Comparison of ENCODE assay signal across 8 cellular contexts in genomic region chrX:11381464-11381863, GRCh38.
DNase-seq lines count a peak whose midpoint lies in the region; ATAC-seq and TF ChIP-seq lines count a peak whose summit lies in the region.

No MANE protein-coding gene starts in this region.

- WGBS in adrenal gland, 4 donors: 1 to 5% (median 3%) methylated on average over 6 of the region's 6 CpGs
- WGBS in hepatocyte (ENCODE audit: low lambda C conversion rate, missing lambda C conversion rate): 27% methylated on average over 6 of the region's 6 CpGs

- H3K4me2 ChIP-seq in hepatocyte: no peak overlapping the region

- intact Hi-C loops in adrenal gland (cut with DNase I): no loop called here

- H3K4me3 ChIP-seq in ACC112 (ENCODE audit: low read depth, low read length) (0 out of 2 replicates have a peak overlapping the region, but pooled peaks have one; percentile 38), HAP-1 (no peak overlapping the region), NB4 (ENCODE audit: low read depth, low read length) (no peak overlapping the region), adrenal gland (no peak overlapping the region), hepatocyte (no peak overlapping the region)

- H2AFZ ChIP-seq in ACC112 (ENCODE audit: low read length, unreplicated experiment): peak overlapping the region; percentile 29
- H2AFZ ChIP-seq in hepatocyte: no peak overlapping the region

- H3K4me1 ChIP-seq in ACC112 (ENCODE audit: control insufficient read depth, insufficient read depth, low read length, unreplicated experiment) (peaks cover 47% of the 10 kb centered on the region), HAP-1 (peaks cover 5% of the 10 kb centered on the region; the same call in 1 of the 2 replicates), adrenal gland (replicated peaks in 1 of 2) (no peaks in the 10 kb centered on the region), hepatocyte (ENCODE audit: insufficient read depth) (no peaks in the 10 kb centered on the region)

- H3K4me3 Mint-ChIP-seq in stimulated activated memory B cell treated with anti-CD40 and anti-IgM and Interleukin-4, amounts not matched to agents 10 μg/mL and 1 μg/mL and 100 μg/mL, for 72 hours: no peak overlapping the region

- no peak for TF ChIP-seq POLR2A in NB4 (IDR thresholded peaks at IDR 0.05; ENCODE audit: extremely low read depth, insufficient read length)
- TF ChIP-seq POLR2A in adrenal gland (IDR thresholded peaks at IDR 0.05): no peak

- no peaks in the 10 kb centered on the region; the same call in 1 of the 2 replicates for H3K36me3 ChIP-seq in ACC112 (ENCODE audit: insufficient read depth, low read length)
- H3K36me3 ChIP-seq in HAP-1 (replicated peaks): no peaks in the 10 kb centered on the region
- no peaks in the 10 kb centered on the region for H3K36me3 ChIP-seq in adrenal gland (replicated peaks in 1 of 2)
- no peaks in the 10 kb centered on the region for H3K36me3 ChIP-seq in hepatocyte (replicated peaks; ENCODE audit: insufficient read depth, low read depth)

- in situ Hi-C loops in HAP-1 (cut with MboI; ENCODE audit: low sequenced_read_pairs): loop anchor here (10.0 kb wide), 1 partner anchor 393 kb away; no protein-coding TSS in a partner anchor

- H3K36me3 Mint-ChIP-seq in stimulated activated memory B cell treated with anti-CD40 and anti-IgM and Interleukin-4, amounts not matched to agents 10 μg/mL and 1 μg/mL and 100 μg/mL, for 72 hours: no peaks in the 10 kb centered on the region

- CTCF ChIA-PET in GM10248 (lab: Yijun Ruan, JAX): interaction anchor here (1.0 to 2.9 kb wide), 14 partner anchors 9 to 1410 kb away, joined by 3 to 24 read pairs (median 5); partner anchors contain the start of gene PRPS2

- H3K27me3 ChIP-seq in ACC112 (ENCODE audit: insufficient read depth, low read length) (no peaks in the 10 kb centered on the region), HAP-1 (ENCODE audit: low read depth) (no peaks in the 10 kb centered on the region), adrenal gland (no peaks in the 10 kb centered on the region), hepatocyte (no peaks in the 10 kb centered on the region)

- H3K27ac Mint-ChIP-seq in stimulated activated memory B cell treated with anti-CD40 and anti-IgM and Interleukin-4, amounts not matched to agents 10 μg/mL and 1 μg/mL and 100 μg/mL, for 72 hours: no peak overlapping the region

- peaks cover 14% of the 10 kb centered on the region for H3K4me1 Mint-ChIP-seq in stimulated activated memory B cell treated with anti-CD40 and anti-IgM and Interleukin-4, amounts not matched to agents 10 μg/mL and 1 μg/mL and 100 μg/mL, for 72 hours

- peak; percentile 9 for DNase-seq in GM10248 (ENCODE audit: extremely low spot score)
- DNase-seq in HAP-1 (ENCODE audit: low spot score in 2 of 2): peak; percentile 74 to 82
- peak; percentile 51 for DNase-seq in NB4 (ENCODE audit: low read depth)
- DNase-seq in adrenal gland: peak; percentile 20 to 54 (median 33)
- peak; percentile 65 for DNase-seq in hepatocyte (ENCODE audit: low spot score)
- DNase-seq in cortex of kidney (lab: John Stamatoyannopoulos, UW): no peak

- no peaks in the 10 kb centered on the region for H4K20me1 ChIP-seq in hepatocyte (ENCODE audit: insufficient read depth, poor library complexity, severe bottlenecking)

- no peaks in the 10 kb centered on the region for H3K9me2 ChIP-seq in hepatocyte (replicated peaks; ENCODE audit: insufficient read depth)

- POLR2A ChIA-PET in GM10248 (lab: Yijun Ruan, JAX): no interaction called here

- peak; percentile 25 for TF ChIP-seq CTCF in GM10248 (IDR thresholded peaks at IDR 0.05; ENCODE audit: control extremely low read depth, extremely low read depth, low read depth, missing control alignments)
- TF ChIP-seq CTCF in NB4 (IDR thresholded peaks at IDR 0.05; ENCODE audit: low read depth, low read length): peak; percentile 46
- peak; percentile 23 to 62 (median 36) for TF ChIP-seq CTCF in adrenal gland (IDR thresholded peaks at IDR 0.05)
- TF ChIP-seq CTCF in hepatocyte (IDR thresholded peaks at IDR 0.05; ENCODE audit: poor library complexity): peak; percentile 51

- ATAC-seq in stimulated activated memory B cell treated with anti-CD40 and anti-IgM and Interleukin-4, amounts not matched to agents 10 μg/mL and 1 μg/mL and 100 μg/mL, for 72 hours: peak; percentile 68

- no peaks in the 10 kb centered on the region for H3K27me3 Mint-ChIP-seq in stimulated activated memory B cell treated with anti-CD40 and anti-IgM and Interleukin-4, amounts not matched to agents 10 μg/mL and 1 μg/mL and 100 μg/mL, for 72 hours

- H3K9me3 ChIP-seq in HAP-1 (no peaks in the 10 kb centered on the region; the same call in 1 of the 2 replicates), adrenal gland (replicated peaks in 1 of 3) (no peaks in the 10 kb centered on the region), hepatocyte (ENCODE audit: low read depth) (no peaks in the 10 kb centered on the region)

- H3K9me3 Mint-ChIP-seq in stimulated activated memory B cell treated with anti-CD40 and anti-IgM and Interleukin-4, amounts not matched to agents 10 μg/mL and 1 μg/mL and 100 μg/mL, for 72 hours: peaks cover 9% of the 10 kb centered on the region

- H3K79me2 ChIP-seq in ACC112 (ENCODE audit: control insufficient read depth, insufficient read depth, low read length, unreplicated experiment) (no peaks in the 10 kb centered on the region), hepatocyte (no peaks in the 10 kb centered on the region)

- H3K27ac ChIP-seq in ACC112 (ENCODE audit: low read depth, low read length): peak overlapping the region; percentile 53
- H3K27ac ChIP-seq in adrenal gland: no peak overlapping the region
- no peak overlapping the region for H3K27ac ChIP-seq in hepatocyte
